14 cellular contexts compared by ENCODE assay signal in the genomic region with DNA sequence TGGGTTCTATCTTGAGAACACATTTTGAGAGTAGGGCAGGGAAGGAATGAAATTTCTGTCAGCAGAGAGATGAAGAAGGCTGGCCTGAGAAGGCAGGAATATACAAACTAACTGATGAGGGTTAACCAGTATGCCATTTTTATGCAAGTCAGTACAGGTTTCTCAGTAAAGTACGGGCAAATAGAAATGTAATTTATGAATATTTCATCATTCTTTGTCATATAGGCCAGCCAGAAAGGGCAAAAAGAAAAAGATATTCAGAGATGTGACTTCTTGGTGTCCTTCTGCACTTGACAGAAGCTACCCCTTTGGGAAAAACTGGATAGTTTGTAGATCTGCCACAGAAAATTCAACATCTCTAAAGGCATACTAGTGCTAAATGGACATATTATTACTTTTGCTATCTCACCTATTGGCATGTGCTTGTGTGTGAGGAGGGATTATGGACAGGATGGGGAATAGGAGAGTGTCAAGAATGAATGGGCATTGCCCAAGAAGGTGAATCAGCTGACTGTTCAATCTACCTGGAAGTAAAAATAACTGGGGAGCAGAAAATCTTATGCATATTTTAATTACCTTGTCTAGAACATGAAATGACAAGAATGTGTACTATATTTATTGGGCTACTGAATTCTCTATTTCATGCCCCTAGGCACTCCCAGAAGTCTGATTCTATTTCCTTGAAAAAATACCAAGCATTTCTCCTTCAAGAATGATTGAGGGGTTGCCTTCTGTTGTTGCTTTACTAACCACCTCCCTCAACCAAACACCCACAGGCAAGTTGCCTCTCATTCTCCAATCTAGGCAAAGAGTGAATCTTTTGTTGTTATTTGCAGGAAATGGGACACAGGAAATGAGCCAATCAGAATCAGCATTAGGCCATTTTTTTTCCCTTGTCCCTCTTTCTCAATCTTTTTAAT.
DNase-seq lines count a peak whose midpoint lies in the region; ATAC-seq and TF ChIP-seq lines count a peak whose summit lies in the region.
"Had no signal": no experiment of that assay in that cellular context is flagged by ENCODE, and none has a peak within 500 bp of the region (broad histone marks: within the 10 kb centered on the region; RNA-seq: fewer than 3 reads in every experiment).

No MANE protein-coding gene starts in this region.

- H3K4me3 ChIP-seq in SJSA1 (no peak overlapping the region), fibroblast of lung (replicated peaks in 1 of 4; ENCODE audit: control extremely low read depth in 1 of 4, insufficient read depth in 1 of 4, low read depth in 3 of 4, low read length in 4 of 4) (no peak overlapping the region)
- H3K4me3 ChIP-seq: ascending aorta had no signal

- H3K4me1 ChIP-seq in SJSA1 (replicated peaks) = peaks cover 40% of the 10 kb centered on the region
- peaks cover 19% of the 10 kb centered on the region for H3K4me1 ChIP-seq in fibroblast of lung (ENCODE audit: control insufficient read depth, extremely low read depth, insufficient read depth, low read length)

- H3K9ac ChIP-seq in fibroblast of lung (ENCODE audit: insufficient read depth, low read length) = no peak overlapping the region

- H3K4me2 ChIP-seq in fibroblast of lung (ENCODE audit: extremely low read depth, insufficient read depth, low read length) = no peak overlapping the region

- H3K9me3 ChIP-seq in SJSA1 (replicated peaks) = peaks cover 3% of the 10 kb centered on the region; the same call in 1 of the 2 replicates
- H3K9me3 ChIP-seq in fibroblast of lung (ENCODE audit: control insufficient read depth, insufficient read depth, low read depth, low read length) = no peaks in the 10 kb centered on the region

- H3K27ac ChIP-seq in SJSA1 (peak overlapping the region; percentile 99; the same call in 1 of the 2 replicates), fibroblast of lung (ENCODE audit: insufficient read depth, low read length) (peak overlapping the region; percentile 90)
- H3K27ac ChIP-seq: ascending aorta had no signal

- H3K9me3 Mint-ChIP-seq in activated naive CD4-positive, alpha-beta T cell treated with anti-CD3 and anti-CD28 coated beads, Interleukin-2, amount 50 U/mL, for 24 hours = peaks cover 5% of the 10 kb centered on the region
- H3K9me3 Mint-ChIP-seq in stimulated activated effector memory CD8-positive, alpha-beta T cell treated with anti-CD3 and anti-CD28 coated beads, Interleukin-12 subunit alpha, Interleukin-12 subunit beta, amount 100 ng/mL, for 72 hours = peaks cover 2% of the 10 kb centered on the region

- no peak for TF ChIP-seq CTCF in fibroblast of lung (conservative IDR thresholded peaks at IDR 0.05 in 1 of 2, IDR thresholded peaks at IDR 0.05 in 1 of 2; ENCODE audit: low read depth in 1 of 2, low read length in 2 of 2)

- no peak overlapping the region for H2AFZ ChIP-seq in fibroblast of lung (ENCODE audit: low read length)

- H3K4me3 Mint-ChIP-seq in activated naive CD4-positive, alpha-beta T cell treated with anti-CD3 and anti-CD28 coated beads, Interleukin-2, amount 50 U/mL, for 24 hours = peak overlapping the region; percentile 13
- H3K4me3 Mint-ChIP-seq in stimulated activated effector memory CD8-positive, alpha-beta T cell treated with anti-CD3 and anti-CD28 coated beads, Interleukin-12 subunit alpha, Interleukin-12 subunit beta, amount 100 ng/mL, for 72 hours = peak overlapping the region; percentile 25

- intact Hi-C loops in posterior vena cava (cut with DNase I) = no loop called here

- no peaks in the 10 kb centered on the region for H3K27me3 ChIP-seq in SJSA1 (replicated peaks)
- H3K27me3 ChIP-seq in fibroblast of lung (ENCODE audit: control insufficient read depth, insufficient read depth, low read length) = no peaks in the 10 kb centered on the region
- H3K27me3 ChIP-seq: ascending aorta had no signal

- no peaks in the 10 kb centered on the region for H3K36me3 ChIP-seq in SJSA1
- H3K36me3 ChIP-seq in fibroblast of lung (ENCODE audit: control insufficient read depth, insufficient read depth, low read length) = no peaks in the 10 kb centered on the region
- H3K36me3 ChIP-seq: ascending aorta had no signal

- no peaks in the 10 kb centered on the region for H3K27me3 Mint-ChIP-seq in activated naive CD4-positive, alpha-beta T cell treated with anti-CD3 and anti-CD28 coated beads, Interleukin-2, amount 50 U/mL, for 24 hours

- peaks cover 5% of the 10 kb centered on the region for H3K36me3 Mint-ChIP-seq in activated naive CD4-positive, alpha-beta T cell treated with anti-CD3 and anti-CD28 coated beads, Interleukin-2, amount 50 U/mL, for 24 hours
- H3K36me3 Mint-ChIP-seq in stimulated activated effector memory CD8-positive, alpha-beta T cell treated with anti-CD3 and anti-CD28 coated beads, Interleukin-12 subunit alpha, Interleukin-12 subunit beta, amount 100 ng/mL, for 72 hours = no peaks in the 10 kb centered on the region

- DNase-seq in activated naive CD4-positive, alpha-beta T cell treated with anti-CD3 and anti-CD28 coated beads, Interleukin-2, amount 50 U/mL, for 16 hours = no peak
- peak in 1 of 2 experiments; percentile 22 for DNase-seq in SJSA1 (ENCODE audit: low read depth in 1 of 2, low spot score in 2 of 2)
- peak in 1 of 2 donors; percentile 15 for DNase-seq in fibroblast of lung (ENCODE audit: low read depth in 2 of 2)
- DNase-seq in stimulated activated effector memory CD8-positive, alpha-beta T cell treated with anti-CD3 and anti-CD28 coated beads, Interleukin-12 subunit alpha, Interleukin-12 subunit beta, amount 100 ng/mL, for 72 hours (ENCODE audit: low spot score in 2 of 2) = no peak
- no peak for DNase-seq in NCI-H526 (lab: John Stamatoyannopoulos, UW)
- no peak for DNase-seq in posterior vena cava (ENCODE audit: low spot score)
- DNase-seq: activated CD4-positive, CD25-positive, alpha-beta regulatory T cell treated with anti-CD3 and anti-CD28 coated beads, Interleukin-2, amount 50 U/mL, for 72 hours; GF-D8; left ventricle myocardium superior; NCI-H2081; retina had no signal

- peak overlapping the region; percentile 94 for H3K27ac Mint-ChIP-seq in activated naive CD4-positive, alpha-beta T cell treated with anti-CD3 and anti-CD28 coated beads, Interleukin-2, amount 50 U/mL, for 24 hours
- peak overlapping the region; percentile 21 for H3K27ac Mint-ChIP-seq in stimulated activated effector memory CD8-positive, alpha-beta T cell treated with anti-CD3 and anti-CD28 coated beads, Interleukin-12 subunit alpha, Interleukin-12 subunit beta, amount 100 ng/mL, for 72 hours

- no peaks in the 10 kb centered on the region for H4K20me1 ChIP-seq in fibroblast of lung (ENCODE audit: control insufficient read depth, extremely low read depth, insufficient read depth, low read length)

- no peak for ATAC-seq in stimulated activated effector memory CD8-positive, alpha-beta T cell treated with anti-CD3 and anti-CD28 coated beads, Interleukin-12 subunit alpha, Interleukin-12 subunit beta, amount 100 ng/mL, for 72 hours
- no peak for ATAC-seq in GM19467 (IDR thresholded peaks at IDR 0.05; ENCODE audit: unreplicated experiment)

- no peaks in the 10 kb centered on the region for H3K79me2 ChIP-seq in fibroblast of lung (ENCODE audit: control insufficient read depth, insufficient read depth, low read length)

- peaks cover 73% of the 10 kb centered on the region for H3K4me1 Mint-ChIP-seq in activated naive CD4-positive, alpha-beta T cell treated with anti-CD3 and anti-CD28 coated beads, Interleukin-2, amount 50 U/mL, for 24 hours
- H3K4me1 Mint-ChIP-seq in stimulated activated effector memory CD8-positive, alpha-beta T cell treated with anti-CD3 and anti-CD28 coated beads, Interleukin-12 subunit alpha, Interleukin-12 subunit beta, amount 100 ng/mL, for 72 hours = peaks cover 62% of the 10 kb centered on the region
